16 cellular contexts compared by ENCODE assay signal in the genomic region with DNA sequence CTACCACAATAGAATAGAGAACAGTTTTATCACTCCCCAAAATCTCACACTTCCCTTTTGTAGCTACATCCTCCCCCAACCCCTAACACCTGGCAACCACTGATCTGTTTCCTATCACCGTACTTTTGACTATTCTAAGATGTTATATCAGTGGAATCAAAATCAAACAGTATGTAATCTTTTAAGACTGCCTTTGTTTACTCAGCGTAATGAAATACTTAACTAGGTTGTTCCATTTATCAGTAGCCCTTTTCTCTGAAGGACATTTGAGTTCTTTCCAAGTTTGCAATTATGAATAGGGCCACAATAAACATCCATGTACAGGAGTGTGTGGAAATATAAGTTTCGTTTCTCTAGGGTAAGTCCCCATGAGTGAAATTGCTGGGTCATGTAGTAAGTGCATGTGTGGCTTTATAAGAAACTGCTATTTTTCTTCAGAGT.
DNase-seq lines count a peak whose midpoint lies in the region; ATAC-seq and TF ChIP-seq lines count a peak whose summit lies in the region.
"Had no signal": no experiment of that assay in that cellular context is flagged by ENCODE, and none has a peak within 500 bp of the region (broad histone marks: within the 10 kb centered on the region; RNA-seq: fewer than 3 reads in every experiment).

No MANE protein-coding gene starts in this region.

- POLR2A ChIA-PET in activated CD8-positive, alpha-beta T cell treated with anti-CD3 and anti-CD28 coated beads, Interleukin-2, amount 10 ng/mL, durations not matched to agents 7 days and 5 days (lab: Charles Lee): no interaction called here

- H3K4me3 ChIP-seq in lower lobe of right lung (no peak overlapping the region), SJCRH30 (no peak overlapping the region), tibial artery (no peak overlapping the region)
- H3K4me3 ChIP-seq: HAP-1, lung had no signal

- H3K27me3 ChIP-seq in lower lobe of right lung (ENCODE audit: low read depth): no peaks in the 10 kb centered on the region
- H3K27me3 ChIP-seq in SJCRH30: peaks cover 3% of the 10 kb centered on the region; the same call in 1 of the 2 replicates
- H3K27me3 ChIP-seq in tibial artery: peaks cover 0 to 3% of the 10 kb centered on the region in 2 donors

- peak; percentile 77 for ATAC-seq in HG03354 (IDR thresholded peaks at IDR 0.05; ENCODE audit: poor library complexity, severe bottlenecking, unreplicated experiment)
- peak; percentile 69 for ATAC-seq in activated CD8-positive, alpha-beta T cell treated with anti-CD3 and anti-CD28 coated beads, Interleukin-2, amount 10 ng/mL, durations not matched to agents 7 days and 5 days
- ATAC-seq in lower lobe of right lung: peak; percentile 69 to 79

- peak overlapping the region; percentile 52 for H3K4me3 Mint-ChIP-seq in activated CD8-positive, alpha-beta T cell treated with anti-CD3 and anti-CD28 coated beads, Interleukin-2, amount 10 ng/mL, durations not matched to agents 7 days and 5 days

- H3K36me3 Mint-ChIP-seq in activated CD8-positive, alpha-beta T cell treated with anti-CD3 and anti-CD28 coated beads, Interleukin-2, amount 10 ng/mL, durations not matched to agents 7 days and 5 days (ENCODE audit: low read depth): peaks cover 46% of the 10 kb centered on the region

- DNase-seq in NCI-H2196 (lab: John Stamatoyannopoulos, UW; ENCODE audit: unreplicated experiment) (peak; percentile 4), NCI-H2196 treated with DMSO at 0.1 percent for 48 hours (lab: John Stamatoyannopoulos, UW; ENCODE audit: unreplicated experiment) (no peak), lower lobe of right lung (no peak), SJCRH30 (no peak), tibial artery (no peak), NCI-H146 treated with DMSO at 0.1 percent for 48 hours (lab: John Stamatoyannopoulos, UW; ENCODE audit: unreplicated experiment) (no peak)
- DNase-seq in activated CD8-positive, alpha-beta T cell treated with anti-CD3 and anti-CD28 coated beads, Interleukin-2, amount 10 ng/mL, durations not matched to agents 7 days and 5 days: peak; percentile 63
- DNase-seq: DMS 273 treated with DMSO at 0.1 percent for 48 hours; Kasumi-1; NCI-H226; Right ventricle myocardium superior; stimulated activated CD4-positive, alpha-beta T cell treated with anti-CD3 and anti-CD28 coated beads, Interleukin-4, amount 100 ng/mL, for 24 hours; substantia nigra had no signal

- peaks cover 5% of the 10 kb centered on the region for H3K9me3 Mint-ChIP-seq in activated CD8-positive, alpha-beta T cell treated with anti-CD3 and anti-CD28 coated beads, Interleukin-2, amount 10 ng/mL, durations not matched to agents 7 days and 5 days (ENCODE audit: insufficient read depth)

- peak overlapping the region; percentile 89 for H3K27ac Mint-ChIP-seq in activated CD8-positive, alpha-beta T cell treated with anti-CD3 and anti-CD28 coated beads, Interleukin-2, amount 10 ng/mL, durations not matched to agents 7 days and 5 days

- no peaks in the 10 kb centered on the region for H3K36me3 ChIP-seq in lower lobe of right lung
- no peaks in the 10 kb centered on the region for H3K36me3 ChIP-seq in SJCRH30
- H3K36me3 ChIP-seq in tibial artery: no peaks in the 10 kb centered on the region
- H3K36me3 ChIP-seq: HAP-1 had no signal

- intact Hi-C loops in lower lobe of right lung (cut with DNase I) (no loop called here), tibial artery (cut with DNase I; ENCODE audit: low total_unique reads) (no loop called here)

- H3K4me1 ChIP-seq in lower lobe of right lung (no peaks in the 10 kb centered on the region), SJCRH30 (no peaks in the 10 kb centered on the region), tibial artery (no peaks in the 10 kb centered on the region)
- H3K4me1 ChIP-seq: HAP-1 had no signal

- CTCF ChIA-PET in activated CD8-positive, alpha-beta T cell treated with anti-CD3 and anti-CD28 coated beads, Interleukin-2, amount 10 ng/mL, durations not matched to agents 7 days and 5 days (lab: Charles Lee): interaction anchor here (0.8 to 1.8 kb wide), 3 partner anchors 11 to 234 kb away, joined by 3 to 6 read pairs (median 5); no protein-coding TSS in a partner anchor

- H3K9me3 ChIP-seq in lower lobe of right lung: no peaks in the 10 kb centered on the region
- H3K9me3 ChIP-seq in SJCRH30 (replicated peaks): no peaks in the 10 kb centered on the region
- no peaks in the 10 kb centered on the region for H3K9me3 ChIP-seq in tibial artery
- H3K9me3 ChIP-seq: HAP-1 had no signal

- no peak overlapping the region for H3K27ac ChIP-seq in lower lobe of right lung
- no peak overlapping the region for H3K27ac ChIP-seq in SJCRH30
- H3K27ac ChIP-seq in tibial artery: no peak overlapping the region

- peaks cover 48% of the 10 kb centered on the region for H3K4me1 Mint-ChIP-seq in activated CD8-positive, alpha-beta T cell treated with anti-CD3 and anti-CD28 coated beads, Interleukin-2, amount 10 ng/mL, durations not matched to agents 7 days and 5 days (ENCODE audit: low read depth)

- TF ChIP-seq CTCF in lower lobe of right lung (IDR thresholded peaks at IDR 0.05) (no peak), tibial artery (IDR thresholded peaks at IDR 0.05) (no peak)

- H3K27me3 Mint-ChIP-seq in activated CD8-positive, alpha-beta T cell treated with anti-CD3 and anti-CD28 coated beads, Interleukin-2, amount 10 ng/mL, durations not matched to agents 7 days and 5 days (ENCODE audit: low read depth): peaks cover 7% of the 10 kb centered on the region

Comparison
In these comparisons a context has a peak if more than half of its experiments do, and no peak if none do; other contexts are left out.
1. DNase-seq: peak in NCI-H2196 (single experiment) and activated CD8-positive, alpha-beta T cell treated with anti-CD3 and anti-CD28 coated beads, Interleukin-2, amount 10 ng/mL, durations not matched to agents 7 days and 5 days (single experiment); none in NCI-H2196 treated with DMSO at 0.1 percent for 48 hours (single experiment), lower lobe of right lung (single experiment), SJCRH30 (0 of 2), tibial artery (0 of 2) and NCI-H146 treated with DMSO at 0.1 percent for 48 hours (single experiment).
2. Peak in every context shown above with its lines, with median percentiles within 50 percentile points of each other: ATAC-seq.